8 cellular contexts compared by ENCODE assay signal in the genomic region with DNA sequence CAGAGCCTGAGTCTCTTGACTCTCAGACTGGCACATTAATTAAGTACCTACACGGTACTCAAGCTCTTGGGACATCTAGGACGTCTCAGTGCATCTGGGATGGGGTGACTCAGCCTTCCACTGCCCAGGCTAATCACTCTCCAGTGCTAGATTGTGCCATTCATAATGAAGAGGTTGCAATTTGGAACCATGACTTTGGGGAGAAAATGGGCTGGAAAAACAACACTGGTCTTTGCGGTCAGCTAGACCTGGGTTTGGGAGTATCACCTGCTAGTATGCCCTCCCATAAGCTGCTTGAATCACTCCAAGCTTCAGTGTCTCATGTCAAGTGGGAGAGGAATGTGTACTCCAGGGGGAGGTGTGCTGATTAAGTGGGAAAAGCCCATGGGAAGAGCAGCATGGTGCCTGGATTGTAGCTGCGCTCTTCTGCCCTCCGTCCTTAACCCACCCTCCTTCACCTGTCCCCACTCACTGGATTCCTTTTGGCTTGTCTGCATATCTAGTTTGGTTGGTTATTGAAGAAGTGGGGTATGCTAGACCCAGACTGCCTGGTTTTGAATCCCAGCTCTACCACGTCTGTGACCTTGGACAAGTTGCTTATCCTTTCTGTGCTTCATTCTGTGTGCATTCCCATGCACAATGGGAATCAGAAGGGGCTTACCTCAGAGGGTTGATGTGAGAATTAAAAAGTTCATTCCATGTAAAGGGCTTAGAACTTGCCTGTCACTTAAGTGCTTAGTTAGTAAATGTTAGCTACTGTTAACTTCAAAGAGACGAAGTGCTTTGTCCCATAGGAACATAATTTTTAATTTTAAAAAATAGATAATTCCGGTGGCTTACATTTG. TPM values are rescaled to one million over a fixed set of nuclear protein-coding genes. Genes with fewer than 3 reads are reported as not detected.
DNase-seq lines count a peak whose midpoint lies in the region; ATAC-seq and TF ChIP-seq lines count a peak whose summit lies in the region.

No MANE protein-coding gene starts in this region.

- no peak overlapping the region for H3K27ac ChIP-seq in psoas muscle

- peaks cover 9% of the 10 kb centered on the region for H3K36me3 Mint-ChIP-seq in central memory CD8-positive, alpha-beta T cell (ENCODE audit: insufficient read depth)

- H3K4me3 ChIP-seq in GM06990 (replicated peaks; ENCODE audit: low read depth, low read length) (peak overlapping the region; percentile 23), psoas muscle (peak overlapping the region; percentile 11)

- 53 to 60% (median 54%) methylated on average over 8 of the region's 8 CpGs for WGBS in psoas muscle, 3 donors

- H3K4me3 Mint-ChIP-seq in central memory CD8-positive, alpha-beta T cell: peak overlapping the region; percentile 54

- DNase-seq in GM06990 (ENCODE audit: extremely low read depth, insufficient read length) (no peak), NCI-H510A (lab: John Stamatoyannopoulos, UW) (peak; percentile 38), psoas muscle (no peak), NCI-H2196 treated with DMSO at 0.1 percent for 48 hours (lab: John Stamatoyannopoulos, UW; ENCODE audit: unreplicated experiment) (no peak), GM10266 (ENCODE audit: extremely low spot score) (no peak)
- DNase-seq in central memory CD8-positive, alpha-beta T cell (ENCODE audit: low spot score in 2 of 2): no peak
- no peak for DNase-seq in stimulated activated naive CD4-positive, alpha-beta T cell (lab: John Stamatoyannopoulos, UW)

- H3K4me1 ChIP-seq in psoas muscle: no peaks in the 10 kb centered on the region

- peaks cover 62% of the 10 kb centered on the region for H3K4me1 Mint-ChIP-seq in central memory CD8-positive, alpha-beta T cell

- no peaks in the 10 kb centered on the region for H3K9me3 Mint-ChIP-seq in central memory CD8-positive, alpha-beta T cell

- TF ChIP-seq CTCF in GM06990 (IDR thresholded peaks at IDR 0.05; ENCODE audit: insufficient read depth, low read length, poor library complexity, severe bottlenecking) (no peak), psoas muscle (IDR thresholded peaks at IDR 0.05) (no peak), GM10266 (IDR thresholded peaks at IDR 0.05; ENCODE audit: control insufficient read depth, insufficient read depth, low read depth, missing control alignments) (no peak)

- no peaks in the 10 kb centered on the region for H3K9me3 ChIP-seq in psoas muscle

- no peak for ATAC-seq in central memory CD8-positive, alpha-beta T cell (replicated peaks; ENCODE audit: extremely low read depth, poor library complexity, severe bottlenecking)
- ATAC-seq in psoas muscle: no peak
- ATAC-seq in GM21529 (IDR thresholded peaks at IDR 0.05; ENCODE audit: unreplicated experiment): no peak

- H3K27ac Mint-ChIP-seq in central memory CD8-positive, alpha-beta T cell (ENCODE audit: low read depth): peak overlapping the region; percentile 86

- H3K36me3 ChIP-seq in GM06990 (ENCODE audit: control insufficient read depth, insufficient read depth, low read length): no peaks in the 10 kb centered on the region
- H3K36me3 ChIP-seq in psoas muscle (ENCODE audit: insufficient read depth in 1 of 2, low read depth in 1 of 2): no peaks in the 10 kb centered on the region

- intact Hi-C loops in psoas muscle (cut with DNase I): no loop called here

- no peaks in the 10 kb centered on the region for H3K27me3 Mint-ChIP-seq in central memory CD8-positive, alpha-beta T cell

- H3K27me3 ChIP-seq in GM06990 (replicated peaks; ENCODE audit: control insufficient read depth, insufficient read depth, low read length) (no peaks in the 10 kb centered on the region), psoas muscle (ENCODE audit: insufficient read depth in 3 of 3, low read length in 2 of 3) (peaks cover 0 to 50% (median 17%) of the 10 kb centered on the region in 3 donors)

RNA-seq across cellular contexts. Expression of a gene that starts 3.8 kb away (rescaled TPM):
- 1 to 10 TPM in 1 of 4 donors, under 1 TPM in 3; 0.44 to 1.1 (median 0.78) TPM for total RNA-seq in psoas muscle
- 1 to 10 TPM in 1 of 3 donors, under 1 TPM in 2; 0.70 to 1.1 (median 0.72) TPM for polyA plus RNA-seq in psoas muscle

RNA-seq across cellular contexts. Expression of a gene that starts 44.8 kb away (rescaled TPM):
- 100 to 1,000 TPM; 323 to 482 (median 452) TPM for total RNA-seq in psoas muscle
- polyA plus RNA-seq in psoas muscle: 100 to 1,000 TPM; 515 to 688 (median 663) TPM

RNA-seq across cellular contexts. Expression of a gene that starts 45.8 kb away (rescaled TPM):
- 10 to 100 TPM; 45.3 to 84.9 (median 66.7) TPM for total RNA-seq in psoas muscle
- 10 to 100 TPM; 71.6 to 97.0 (median 83.9) TPM for polyA plus RNA-seq in psoas muscle
